In genomic region chr6:131061041-131061770, GRCh38 we compare ENCODE assay signal across 8 cellular contexts. TPM values are rescaled to one million over a fixed set of nuclear protein-coding genes. Genes with fewer than 3 reads are reported as not detected.
A peak's percentile ranks its signal among the peaks of the same experiment; 100 is the strongest.
DNase-seq lines count a peak whose midpoint lies in the region; ATAC-seq and TF ChIP-seq lines count a peak whose summit lies in the region.

No MANE protein-coding gene starts in this region.

- no peak for ATAC-seq in activated naive CD8-positive, alpha-beta T cell treated with anti-CD3 and anti-CD28 coated beads, Interleukin-2, amount 50 U/mL, for 24 hours
- ATAC-seq in left lung, result no peak
- no peak for ATAC-seq in GM18519 (IDR thresholded peaks at IDR 0.05; ENCODE audit: low FRiP score, unreplicated experiment)

- intact Hi-C loops in CD4-positive, alpha-beta memory T cell (cut with micrococcal nuclease), result loop anchor here (5.0 kb wide), 2 partner anchors 56 to 76 kb away; partner anchors contain the start of gene AKAP7
- intact Hi-C loops in left lung (cut with DNase I), result no loop called here

- CTCF ChIA-PET in CD4-positive, alpha-beta memory T cell (lab: Charles Lee; ENCODE audit: partially characterized antibody), result interaction anchor here (0.7 kb wide), 1 partner anchor 138 kb away, joined by 4 read pairs; no protein-coding TSS in a partner anchor
- CTCF ChIA-PET in HEK293 (lab: Yijun Ruan, JAX), result interaction anchor here (0.5 to 2.5 kb wide), 6 partner anchors 56 to 594 kb away, joined by 3 to 15 read pairs (median 3); partner anchors contain the start of gene MED23

- H3K27ac Mint-ChIP-seq in CD4-positive, alpha-beta memory T cell, result peak overlapping the region; percentile 69 to 92 (median 81)
- peak overlapping the region; percentile 43 for H3K27ac Mint-ChIP-seq in activated naive CD8-positive, alpha-beta T cell treated with anti-CD3 and anti-CD28 coated beads, Interleukin-2, amount 50 U/mL, for 24 hours

- no peak overlapping the region for H3K27ac ChIP-seq in CD4-positive, alpha-beta memory T cell (ENCODE audit: low read depth, low read length)
- H3K27ac ChIP-seq in HEK293 (ENCODE audit: extremely low read depth, low read depth, low read length) (no peak overlapping the region), left lung (peak overlapping the region in 1 of 2 donors; percentile 0), urinary bladder (ENCODE audit: low read depth) (no peak overlapping the region)

- no peak overlapping the region for H3K4me3 ChIP-seq in CD4-positive, alpha-beta memory T cell (ENCODE audit: low read length in 2 of 2)
- H3K4me3 ChIP-seq in HEK293 (ENCODE audit: low read depth, low read length), result peak overlapping the region; percentile 62
- H3K4me3 ChIP-seq in left lung, result peak overlapping the region; percentile 92 to 95
- peak overlapping the region; percentile 94 for H3K4me3 ChIP-seq in urinary bladder (ENCODE audit: low read depth, low read length)

- WGBS in urinary bladder, result 52% methylated on average over 10 of the region's 10 CpGs

- H3K9me3 ChIP-seq in CD4-positive, alpha-beta memory T cell (ENCODE audit: control insufficient read depth in 1 of 2, low read length in 2 of 2), result no peaks in the 10 kb centered on the region
- H3K9me3 ChIP-seq in HEK293 (ENCODE audit: control insufficient read depth, insufficient read depth, low read depth, low read length) (no peaks in the 10 kb centered on the region), left lung (peaks cover 0 to 4% of the 10 kb centered on the region in 2 donors)

- peaks cover 15% of the 10 kb centered on the region for H3K4me1 ChIP-seq in CD4-positive, alpha-beta memory T cell (ENCODE audit: insufficient read depth, low read length)
- H3K4me1 ChIP-seq in HEK293 (ENCODE audit: control insufficient read depth, insufficient read depth, low read length) (peaks cover 12% of the 10 kb centered on the region), left lung (peaks cover 0 to 26% of the 10 kb centered on the region in 2 donors), urinary bladder (ENCODE audit: insufficient read depth) (no peaks in the 10 kb centered on the region)

- peak in 2 of 5 donors; percentile 4 to 5 for DNase-seq in CD4-positive, alpha-beta memory T cell
- no peak for DNase-seq in activated naive CD8-positive, alpha-beta T cell treated with anti-CD3 and anti-CD28 coated beads, Interleukin-2, amount 50 U/mL, for 24 hours
- no peak for DNase-seq in left lung
- DNase-seq in stimulated activated CD4-positive, alpha-beta T cell treated with anti-CD3 and anti-CD28 coated beads, Interleukin-4, amount 100 ng/mL, for 24 hours, result no peak
- DNase-seq in NCI-H2029 treated with DMSO at 0.1 percent for 48 hours (lab: John Stamatoyannopoulos, UW), result no peak

- no peaks in the 10 kb centered on the region for H3K27me3 Mint-ChIP-seq in CD4-positive, alpha-beta memory T cell
- no peaks in the 10 kb centered on the region for H3K27me3 Mint-ChIP-seq in activated naive CD8-positive, alpha-beta T cell treated with anti-CD3 and anti-CD28 coated beads, Interleukin-2, amount 50 U/mL, for 24 hours

- peak overlapping the region; percentile 80 to 88 (median 85) for H3K4me3 Mint-ChIP-seq in CD4-positive, alpha-beta memory T cell
- peak overlapping the region; percentile 84 for H3K4me3 Mint-ChIP-seq in activated naive CD8-positive, alpha-beta T cell treated with anti-CD3 and anti-CD28 coated beads, Interleukin-2, amount 50 U/mL, for 24 hours

- POLR2A ChIA-PET in CD4-positive, alpha-beta memory T cell (lab: Charles Lee; ENCODE audit: partially characterized antibody), result no interaction called here
- POLR2A ChIA-PET in HEK293 (lab: Yijun Ruan, JAX), result interaction anchor here (0.8 to 1.0 kb wide), 2 partner anchors 105 to 134 kb away, joined by 3 read pairs; no protein-coding TSS in a partner anchor

- peaks cover 18 to 36% (median 25%) of the 10 kb centered on the region in 4 donors for H3K4me1 Mint-ChIP-seq in CD4-positive, alpha-beta memory T cell
- H3K4me1 Mint-ChIP-seq in activated naive CD8-positive, alpha-beta T cell treated with anti-CD3 and anti-CD28 coated beads, Interleukin-2, amount 50 U/mL, for 24 hours, result peaks cover 33% of the 10 kb centered on the region

- peaks cover 0 to 11% (median 6%) of the 10 kb centered on the region in 8 donors for H3K9me3 Mint-ChIP-seq in CD4-positive, alpha-beta memory T cell
- H3K9me3 Mint-ChIP-seq in activated naive CD8-positive, alpha-beta T cell treated with anti-CD3 and anti-CD28 coated beads, Interleukin-2, amount 50 U/mL, for 24 hours, result peaks cover 19% of the 10 kb centered on the region

- peaks cover 0 to 6% of the 10 kb centered on the region in 2 donors for H3K36me3 Mint-ChIP-seq in CD4-positive, alpha-beta memory T cell
- H3K36me3 Mint-ChIP-seq in activated naive CD8-positive, alpha-beta T cell treated with anti-CD3 and anti-CD28 coated beads, Interleukin-2, amount 50 U/mL, for 24 hours (ENCODE audit: low read depth), result peaks cover 3% of the 10 kb centered on the region

- no peak for TF ChIP-seq CTCF in HEK293 (tag by site-specific recombination; IDR thresholded peaks at IDR 0.05)
- TF ChIP-seq CTCF in left lung (IDR thresholded peaks at IDR 0.05), result no peak

- H3K36me3 ChIP-seq in CD4-positive, alpha-beta memory T cell (ENCODE audit: insufficient read depth, low read length), result no peaks in the 10 kb centered on the region
- H3K36me3 ChIP-seq in HEK293 (ENCODE audit: control insufficient read depth in 2 of 2, insufficient read depth in 1 of 2, low read length in 2 of 2) (no peaks in the 10 kb centered on the region), left lung (no peaks in the 10 kb centered on the region), urinary bladder (ENCODE audit: insufficient read depth) (no peaks in the 10 kb centered on the region)

- H3K27me3 ChIP-seq in CD4-positive, alpha-beta memory T cell (ENCODE audit: insufficient read depth, low read length), result no peaks in the 10 kb centered on the region
- H3K27me3 ChIP-seq in left lung, result peaks cover 0 to 18% of the 10 kb centered on the region in 2 donors

TF ChIP-seq in HEK293, 187 proteins besides CTCF, POLR2A, EP300 and RAD21:
- TF ChIP-seq ZNF341 (tag by site-specific recombination; IDR thresholded peaks at IDR 0.05; ENCODE audit: low read depth) (peak; percentile 32; the same call in 1 of the 2 replicates), ZBTB17 (tag by site-specific recombination; IDR thresholded peaks at IDR 0.05) (peak; percentile 14; the same call in 1 of the 2 replicates), ELK4 (IDR thresholded peaks at IDR 0.05; ENCODE audit: borderline replicate concordance, low read depth, low read length) (no peak), KLF17 (tag by site-specific recombination; IDR thresholded peaks at IDR 0.05) (no peak), ZBTB44 (tag by site-specific recombination; IDR thresholded peaks at IDR 0.05) (peak; percentile 70; the same call in 1 of the 2 replicates), ZNF10 (tag by site-specific recombination; IDR thresholded peaks at IDR 0.05) (peak; percentile 78)

RNA-seq across cellular contexts. Expression of gene EPB41L2, which starts 1.8 kb away (rescaled TPM):
- total RNA-seq in CD4-positive, alpha-beta memory T cell, result 10 to 100 TPM; 18.4 to 24.3 TPM
- polyA plus RNA-seq in CD4-positive, alpha-beta memory T cell, result 1 to 10 TPM; 3.3 to 7.0 TPM
- 10 to 100 TPM; 91.3 to 97.1 TPM for total RNA-seq in left lung
- total RNA-seq in urinary bladder, result 386 TPM
- polyA plus RNA-seq in urinary bladder, result 47.3 TPM

Comparison
In these comparisons a context has a peak if more than half of its experiments do, and no peak if none do; other contexts are left out.
1. H3K4me3 ChIP-seq: peak in HEK293 (single experiment), left lung (2 of 2) and urinary bladder (single experiment); none in CD4-positive, alpha-beta memory T cell (0 of 2).